7 cellular contexts compared by ENCODE assay signal in genomic region chr11:8813658-8814057, GRCh38.
DNase-seq lines count a peak whose midpoint lies in the region; ATAC-seq, FAIRE-seq and TF ChIP-seq lines count a peak whose summit lies in the region.

No MANE protein-coding gene starts in this region.

- no peak overlapping the region for H4K8ac ChIP-seq in H1 (ENCODE audit: extremely low read depth, insufficient read depth, low read length)
- H4K8ac ChIP-seq in mesenchymal stem cell (ENCODE audit: low read length): peak overlapping the region; percentile 29

- H3K9me3 ChIP-seq in H1 (ENCODE audit: insufficient read depth in 2 of 2, low read depth in 1 of 2, low read length in 1 of 2) (no peaks in the 10 kb centered on the region), mesenchymal stem cell (ENCODE audit: control insufficient read depth, low read length) (no peaks in the 10 kb centered on the region)

- peak overlapping the region; percentile 9; the same call in 1 of the 2 replicates for H2BK20ac ChIP-seq in H1 (ENCODE audit: low read length)

- H3K18ac ChIP-seq in H1 (ENCODE audit: extremely low read depth, low read length): peak overlapping the region; percentile 62; the same call in 1 of the 2 replicates
- H3K18ac ChIP-seq in mesenchymal stem cell (ENCODE audit: low read depth in 1 of 2, low read length in 2 of 2): peak overlapping the region in 1 of 2 experiments; percentile 15

- H3K56ac ChIP-seq in H1 (replicated peaks; ENCODE audit: insufficient read length, low read depth, low read length): no peak overlapping the region

- no peak overlapping the region for H3K4me2 ChIP-seq in H1 (ENCODE audit: insufficient read depth in 1 of 2, low read depth in 2 of 2, low read length in 2 of 2)
- no peak overlapping the region for H3K4me2 ChIP-seq in mesenchymal stem cell (ENCODE audit: low read length, poor library complexity, severe bottlenecking)

- H3K23ac ChIP-seq in H1 (ENCODE audit: insufficient read length) (no peak overlapping the region), mesenchymal stem cell (ENCODE audit: low read length in 2 of 2) (no peak overlapping the region)

- H2AK5ac ChIP-seq in H1 (ENCODE audit: low read depth, low read length) (no peak overlapping the region), mesenchymal stem cell (ENCODE audit: low read length, severe bottlenecking) (no peak overlapping the region)

- H2BK5ac ChIP-seq in H1 (ENCODE audit: low read depth, low read length): no peak overlapping the region
- peak overlapping the region; percentile 84 for H2BK5ac ChIP-seq in mesenchymal stem cell (ENCODE audit: low read depth, low read length, poor library complexity, severe bottlenecking)

- TF ChIP-seq CTCF in GM12875 (IDR thresholded peaks at IDR 0.05; ENCODE audit: borderline replicate concordance, insufficient read depth, low read depth, low read length) (peak; percentile 91), H1 (IDR thresholded peaks at IDR 0.05; ENCODE audit: control extremely low read depth in 1 of 3, insufficient read depth in 1 of 3, low read depth in 1 of 3, low read length in 3 of 3) (peak; percentile 83 to 95 (median 90))

- peak; percentile 74 for DNase-seq in NCI-H2227 (lab: John Stamatoyannopoulos, UW; ENCODE audit: unreplicated experiment)
- DNase-seq in activated CD4-positive, alpha-beta T cell treated with anti-CD3 and anti-CD28 coated beads for 24 hours (ENCODE audit: low read depth in 2 of 2): peak; percentile 31 to 43
- peak; percentile 77 to 88 for DNase-seq in H1 (ENCODE audit: low read depth in 1 of 2, low spot score in 2 of 2)
- peak; percentile 92 for DNase-seq in mesenchymal stem cell
- peak; percentile 15 for DNase-seq in stimulated activated CD8-positive, alpha-beta memory T cell treated with anti-CD3 and anti-CD28 coated beads, Interleukin-15, amount 100 ng/mL, for 24 hours (ENCODE audit: low read depth)

- no peak overlapping the region for H4K5ac ChIP-seq in H1 (ENCODE audit: insufficient read length, low read depth, low read length)

- WGBS in H1 (ENCODE audit: extremely low coverage in 1 of 2, insufficient coverage in 1 of 2, insufficient read length in 1 of 2, insufficient replicate concordance in 2 of 2, low coverage in 1 of 2, low lambda C conversion rate in 2 of 2, missing lambda C conversion rate in 1 of 2), 2 experiments: 6% methylated on average over 1 of the region's 1 CpG; no CpG with 5 or more reads in 1 of the 2 experiments
- 0% methylated on average over 1 of the region's 1 CpG for WGBS in mesenchymal stem cell

- H3K27me3 ChIP-seq in H1 (replicated peaks in 1 of 4; ENCODE audit: control insufficient read depth in 3 of 4, extremely low read depth in 1 of 4, insufficient read depth in 3 of 4, low read length in 3 of 4): no peaks in the 10 kb centered on the region
- no peaks in the 10 kb centered on the region for H3K27me3 ChIP-seq in mesenchymal stem cell (ENCODE audit: control insufficient read depth in 1 of 2, insufficient read depth in 1 of 2, low read length in 2 of 2)

- POLR2A ChIA-PET in H1 (lab: Charles Lee; ENCODE audit: partially characterized antibody): interaction anchor here (0.6 to 5.0 kb wide), 6 partner anchors 36 to 131 kb away, joined by 3 to 18 read pairs (median 6); partner anchors contain the start of genes RPL27A and TRIM66

- H4K20me1 ChIP-seq in H1 (replicated peaks in 1 of 2; ENCODE audit: control insufficient read depth in 1 of 2, insufficient read depth in 2 of 2, low read length in 2 of 2): no peaks in the 10 kb centered on the region

- H3K4me3 ChIP-seq in GM12875 (ENCODE audit: low read depth, low read length): no peak overlapping the region
- H3K4me3 ChIP-seq in H1 (ENCODE audit: extremely low read depth in 1 of 4, insufficient read depth in 2 of 4, low read depth in 3 of 4, low read length in 4 of 4): no peak overlapping the region
- no peak overlapping the region for H3K4me3 ChIP-seq in mesenchymal stem cell (ENCODE audit: insufficient read depth in 1 of 2, low read depth in 1 of 2, low read length in 2 of 2)

- FAIRE-seq in H1 (lab: Jason Lieb, UNC): peak; percentile 57

- peaks cover 7% of the 10 kb centered on the region for H3K23me2 ChIP-seq in H1 (ENCODE audit: low read depth, low read length)

- H3K4me1 ChIP-seq in H1 (replicated peaks in 1 of 4; ENCODE audit: control insufficient read depth in 3 of 4, insufficient read depth in 4 of 4, low read length in 3 of 4) (peaks cover 13 to 28% (median 22%) of the 10 kb centered on the region in 4 experiments; a peak in 6 of 7 replicates), mesenchymal stem cell (ENCODE audit: control insufficient read depth, insufficient read depth, low read depth, low read length) (peaks cover 22% of the 10 kb centered on the region)

- no peaks in the 10 kb centered on the region for H3K79me2 ChIP-seq in H1 (ENCODE audit: control insufficient read depth in 1 of 2, insufficient read depth in 2 of 2, low read length in 2 of 2)

- H2BK15ac ChIP-seq in H1 (ENCODE audit: low read length) (0 out of 2 replicates have a peak overlapping the region, but pooled peaks have one; percentile 53), mesenchymal stem cell (ENCODE audit: low read depth, poor library complexity, severe bottlenecking) (no peak overlapping the region)

- H3K4ac ChIP-seq in H1 (replicated peaks; ENCODE audit: insufficient read length, low read depth, low read length) (no peak overlapping the region), mesenchymal stem cell (ENCODE audit: low read depth in 1 of 2, low read length in 2 of 2) (no peak overlapping the region)

- H3K36me3 ChIP-seq in H1 (ENCODE audit: control insufficient read depth in 2 of 4, insufficient read depth in 4 of 4, low read length in 3 of 4) (no peaks in the 10 kb centered on the region), mesenchymal stem cell (ENCODE audit: control insufficient read depth in 1 of 2, insufficient read depth in 2 of 2, low read depth in 1 of 2, low read length in 2 of 2) (no peaks in the 10 kb centered on the region)

- peak overlapping the region; percentile 99 for H2AFZ ChIP-seq in H1 (ENCODE audit: low read length)
- H2AFZ ChIP-seq in mesenchymal stem cell (ENCODE audit: low read depth, low read length): no peak overlapping the region

- CTCF ChIA-PET in H1 (lab: Charles Lee; ENCODE audit: partially characterized antibody): interaction anchor here (0.6 to 5.9 kb wide), 30 partner anchors 9 to 156 kb away, joined by 3 to 28 read pairs (median 4); no protein-coding TSS in a partner anchor

- TF ChIP-seq POLR2A in H1 (IDR thresholded peaks at IDR 0.05; ENCODE audit: control extremely low read depth in 1 of 2, low read depth in 2 of 2, low read length in 2 of 2): no peak

- peak; percentile 63 for ATAC-seq in HG02970 (IDR thresholded peaks at IDR 0.05; ENCODE audit: low FRiP score, unreplicated experiment)

- H2BK120ac ChIP-seq in H1 (replicated peaks; ENCODE audit: low read depth, low read length): no peak overlapping the region
- no peak overlapping the region for H2BK120ac ChIP-seq in mesenchymal stem cell (ENCODE audit: low read depth, low read length)

- H3K9ac ChIP-seq in H1 (replicated peaks in 1 of 4; ENCODE audit: extremely low read depth in 1 of 4, low read depth in 3 of 4, low read length in 3 of 4): no peak overlapping the region; a peak in 1 of 7 replicates
- H3K9ac ChIP-seq in mesenchymal stem cell (ENCODE audit: low read length): peak overlapping the region; percentile 63

- TF ChIP-seq EP300 in H1 (IDR thresholded peaks at IDR 0.05; ENCODE audit: borderline replicate concordance in 1 of 2, low read depth in 2 of 2, low read length in 2 of 2): no peak

- TF ChIP-seq RAD21 in H1 (IDR thresholded peaks at IDR 0.05 in 1 of 2, conservative IDR thresholded peaks at IDR 0.05 in 1 of 2; ENCODE audit: low read depth in 2 of 2, low read length in 2 of 2): peak; percentile 87 to 93

- H3K79me1 ChIP-seq in H1 (ENCODE audit: low read depth, low read length): no peaks in the 10 kb centered on the region
- peaks cover 15% of the 10 kb centered on the region for H3K79me1 ChIP-seq in mesenchymal stem cell (replicated peaks; ENCODE audit: low read length, poor library complexity, severe bottlenecking)

- H2BK12ac ChIP-seq in H1 (ENCODE audit: low read depth, low read length): peak overlapping the region; percentile 76; the same call in 1 of the 2 replicates
- H2BK12ac ChIP-seq in mesenchymal stem cell (ENCODE audit: low read length in 2 of 2): peak overlapping the region in 1 of 2 experiments; percentile 70

- H3K14ac ChIP-seq in H1 (ENCODE audit: insufficient read length) (no peak overlapping the region), mesenchymal stem cell (ENCODE audit: low read length in 2 of 2) (no peak overlapping the region)

- H4K91ac ChIP-seq in H1 (replicated peaks; ENCODE audit: insufficient read length, low read length) (peak overlapping the region; percentile 75), mesenchymal stem cell (ENCODE audit: low read length) (peak overlapping the region; percentile 23)

- H3K27ac ChIP-seq in H1 (ENCODE audit: low read depth, low read length) (no peak overlapping the region), mesenchymal stem cell (ENCODE audit: low read length, poor library complexity, severe bottlenecking) (peak overlapping the region; percentile 93)

TF ChIP-seq in H1, 55 proteins besides CTCF, POLR2A, EP300 and RAD21:
- TF ChIP-seq PHF8 (conservative IDR thresholded peaks at IDR 0.05; ENCODE audit: low read depth, low read length) (no peak), TBP (IDR thresholded peaks at IDR 0.05; ENCODE audit: low read depth, low read length) (peak; percentile 19; the same call in 1 of the 2 replicates), CHD2 (IDR thresholded peaks at IDR 0.05; ENCODE audit: low read length) (peak; percentile 48; the same call in 1 of the 2 replicates), MAX (IDR thresholded peaks at IDR 0.05) (0 out of 2 replicates have a peak, but pooled peaks have one; percentile 41), SP1 (IDR thresholded peaks at IDR 0.05; ENCODE audit: low read depth, low read length) (0 out of 2 replicates have a peak, but pooled peaks have one; percentile 22), YY1 (IDR thresholded peaks at IDR 0.05; ENCODE audit: low read depth, low read length) (peak; percentile 82), MAFK (IDR thresholded peaks at IDR 0.05; ENCODE audit: low read depth, low read length) (no peak), TEAD4 (IDR thresholded peaks at IDR 0.05; ENCODE audit: low read depth, low read length) (peak; percentile 64)

Comparison
In these comparisons a context has a peak if more than half of its experiments do, and no peak if none do; other contexts are left out.
1. DNase-seq: peak in every context shown above with its lines; median percentile 92 in mesenchymal stem cell; 82 in H1; 74 in NCI-H2227; 37 in activated CD4-positive, alpha-beta T cell treated with anti-CD3 and anti-CD28 coated beads for 24 hours; 15 in stimulated activated CD8-positive, alpha-beta memory T cell treated with anti-CD3 and anti-CD28 coated beads, Interleukin-15, amount 100 ng/mL, for 24 hours.